In the genomic region with DNA sequence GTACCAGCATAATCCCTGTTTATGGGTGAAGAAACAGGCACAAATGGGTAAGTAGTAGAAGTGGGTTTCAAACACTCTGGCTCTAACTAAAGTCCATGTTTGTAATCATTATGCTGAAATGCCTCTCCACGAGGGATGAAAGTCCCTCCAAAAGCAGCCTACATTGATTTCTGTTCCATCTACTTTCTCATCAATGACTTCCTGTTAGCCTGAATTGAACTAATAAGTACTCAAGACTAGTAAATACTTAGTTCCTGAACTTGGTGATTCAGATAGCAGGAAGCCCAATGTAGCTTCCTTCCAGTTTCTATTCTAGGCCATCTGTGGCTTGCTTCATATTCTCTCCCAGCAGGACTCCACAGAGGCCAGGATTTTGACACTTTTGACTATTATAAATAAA, we compare ENCODE assay signal across 1 cellular context.
A peak's percentile ranks its signal among the peaks of the same experiment; 100 is the strongest.
TF ChIP-seq lines count a peak whose summit lies in the region.

No MANE protein-coding gene starts in this region.

TF ChIP-seq in HepG2, 621 proteins besides CTCF, POLR2A, EP300 and RAD21 (continued from another document):
- TF ChIP-seq TEAD2 (CRISPR knock-in tag; IDR thresholded peaks at IDR 0.05) (no peak), RAD51 (IDR thresholded peaks at IDR 0.05; ENCODE audit: borderline replicate concordance) (no peak), SAP130 (CRISPR knock-in tag; IDR thresholded peaks at IDR 0.05; ENCODE audit: low read depth) (0 out of 2 replicates have a peak, but pooled peaks have one; percentile 17), ZFP36 (IDR thresholded peaks at IDR 0.05; ENCODE audit: borderline replicate concordance, low read depth, low read length, partially characterized antibody) (no peak), HMGA1 (CRISPR knock-in tag; conservative IDR thresholded peaks at IDR 0.05) (no peak)
- TF ChIP-seq, protein P1, sequence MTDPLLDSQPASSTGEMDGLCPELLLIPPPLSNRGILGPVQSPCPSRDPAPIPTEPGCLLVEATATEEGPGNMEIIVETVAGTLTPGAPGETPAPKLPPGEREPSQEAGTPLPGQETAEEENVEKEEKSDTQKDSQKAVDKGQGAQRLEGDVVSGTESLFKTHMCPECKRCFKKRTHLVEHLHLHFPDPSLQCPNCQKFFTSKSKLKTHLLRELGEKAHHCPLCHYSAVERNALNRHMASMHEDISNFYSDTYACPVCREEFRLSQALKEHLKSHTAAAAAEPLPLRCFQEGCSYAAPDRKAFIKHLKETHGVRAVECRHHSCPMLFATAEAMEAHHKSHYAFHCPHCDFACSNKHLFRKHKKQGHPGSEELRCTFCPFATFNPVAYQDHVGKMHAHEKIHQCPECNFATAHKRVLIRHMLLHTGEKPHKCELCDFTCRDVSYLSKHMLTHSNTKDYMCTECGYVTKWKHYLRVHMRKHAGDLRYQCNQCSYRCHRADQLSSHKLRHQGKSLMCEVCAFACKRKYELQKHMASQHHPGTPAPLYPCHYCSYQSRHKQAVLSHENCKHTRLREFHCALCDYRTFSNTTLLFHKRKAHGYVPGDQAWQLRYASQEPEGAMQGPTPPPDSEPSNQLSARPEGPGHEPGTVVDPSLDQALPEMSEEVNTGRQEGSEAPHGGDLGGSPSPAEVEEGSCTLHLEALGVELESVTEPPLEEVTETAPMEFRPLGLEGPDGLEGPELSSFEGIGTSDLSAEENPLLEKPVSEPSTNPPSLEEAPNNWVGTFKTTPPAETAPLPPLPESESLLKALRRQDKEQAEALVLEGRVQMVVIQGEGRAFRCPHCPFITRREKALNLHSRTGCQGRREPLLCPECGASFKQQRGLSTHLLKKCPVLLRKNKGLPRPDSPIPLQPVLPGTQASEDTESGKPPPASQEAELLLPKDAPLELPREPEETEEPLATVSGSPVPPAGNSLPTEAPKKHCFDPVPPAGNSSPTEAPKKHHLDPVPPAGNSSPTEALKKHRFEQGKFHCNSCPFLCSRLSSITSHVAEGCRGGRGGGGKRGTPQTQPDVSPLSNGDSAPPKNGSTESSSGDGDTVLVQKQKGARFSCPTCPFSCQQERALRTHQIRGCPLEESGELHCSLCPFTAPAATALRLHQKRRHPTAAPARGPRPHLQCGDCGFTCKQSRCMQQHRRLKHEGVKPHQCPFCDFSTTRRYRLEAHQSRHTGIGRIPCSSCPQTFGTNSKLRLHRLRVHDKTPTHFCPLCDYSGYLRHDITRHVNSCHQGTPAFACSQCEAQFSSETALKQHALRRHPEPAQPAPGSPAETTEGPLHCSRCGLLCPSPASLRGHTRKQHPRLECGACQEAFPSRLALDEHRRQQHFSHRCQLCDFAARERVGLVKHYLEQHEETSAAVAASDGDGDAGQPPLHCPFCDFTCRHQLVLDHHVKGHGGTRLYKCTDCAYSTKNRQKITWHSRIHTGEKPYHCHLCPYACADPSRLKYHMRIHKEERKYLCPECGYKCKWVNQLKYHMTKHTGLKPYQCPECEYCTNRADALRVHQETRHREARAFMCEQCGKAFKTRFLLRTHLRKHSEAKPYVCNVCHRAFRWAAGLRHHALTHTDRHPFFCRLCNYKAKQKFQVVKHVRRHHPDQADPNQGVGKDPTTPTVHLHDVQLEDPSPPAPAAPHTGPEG (CRISPR knock-in tag; IDR thresholded peaks at IDR 0.05): no peak
- TF ChIP-seq, protein P2, sequence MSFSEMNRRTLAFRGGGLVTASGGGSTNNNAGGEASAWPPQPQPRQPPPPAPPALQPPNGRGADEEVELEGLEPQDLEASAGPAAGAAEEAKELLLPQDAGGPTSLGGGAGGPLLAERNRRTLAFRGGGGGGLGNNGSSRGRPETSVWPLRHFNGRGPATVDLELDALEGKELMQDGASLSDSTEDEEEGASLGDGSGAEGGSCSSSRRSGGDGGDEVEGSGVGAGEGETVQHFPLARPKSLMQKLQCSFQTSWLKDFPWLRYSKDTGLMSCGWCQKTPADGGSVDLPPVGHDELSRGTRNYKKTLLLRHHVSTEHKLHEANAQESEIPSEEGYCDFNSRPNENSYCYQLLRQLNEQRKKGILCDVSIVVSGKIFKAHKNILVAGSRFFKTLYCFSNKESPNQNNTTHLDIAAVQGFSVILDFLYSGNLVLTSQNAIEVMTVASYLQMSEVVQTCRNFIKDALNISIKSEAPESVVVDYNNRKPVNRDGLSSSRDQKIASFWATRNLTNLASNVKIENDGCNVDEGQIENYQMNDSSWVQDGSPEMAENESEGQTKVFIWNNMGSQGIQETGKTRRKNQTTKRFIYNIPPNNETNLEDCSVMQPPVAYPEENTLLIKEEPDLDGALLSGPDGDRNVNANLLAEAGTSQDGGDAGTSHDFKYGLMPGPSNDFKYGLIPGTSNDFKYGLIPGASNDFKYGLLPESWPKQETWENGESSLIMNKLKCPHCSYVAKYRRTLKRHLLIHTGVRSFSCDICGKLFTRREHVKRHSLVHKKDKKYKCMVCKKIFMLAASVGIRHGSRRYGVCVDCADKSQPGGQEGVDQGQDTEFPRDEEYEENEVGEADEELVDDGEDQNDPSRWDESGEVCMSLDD (CRISPR knock-in tag; IDR thresholded peaks at IDR 0.05; ENCODE audit: borderline replicate concordance): no peak
